ENCODE assay signal across 1 cellular context in genomic region chr1:153783233-153784190, GRCh38.
TF ChIP-seq lines count a peak whose summit lies in the region.

No MANE protein-coding gene starts in this region.

TF ChIP-seq in HepG2, 621 proteins besides CTCF, POLR2A, EP300 and RAD21 (continued from another document and continues in another):
- TF ChIP-seq AHDC1 (CRISPR knock-in tag; IDR thresholded peaks at IDR 0.05; ENCODE audit: borderline replicate concordance) = peak; percentile 65; the same call in 1 of the 2 replicates
- TF ChIP-seq SAFB2 (CRISPR knock-in tag; IDR thresholded peaks at IDR 0.05; ENCODE audit: borderline replicate concordance, low read depth) = no peak; the same call in 1 of the 2 replicates
- peak; percentile 60; the same call in 1 of the 2 replicates for TF ChIP-seq GATA4 (IDR thresholded peaks at IDR 0.05; ENCODE audit: borderline replicate concordance, low read depth)
- TF ChIP-seq CERS6 (CRISPR knock-in tag; IDR thresholded peaks at IDR 0.05) = no peak
- TF ChIP-seq ZSCAN12 (CRISPR knock-in tag; IDR thresholded peaks at IDR 0.05) = 0 out of 2 replicates have a peak, but pooled peaks have one; percentile 75
- peak; percentile 77; the same call in 1 of the 2 replicates for TF ChIP-seq YEATS4 (CRISPR knock-in tag; IDR thresholded peaks at IDR 0.05; ENCODE audit: borderline replicate concordance)
- no peak for TF ChIP-seq ZMAT3 (CRISPR knock-in tag; conservative IDR thresholded peaks at IDR 0.05)
- TF ChIP-seq BORCS8-MEF2B (CRISPR knock-in tag; IDR thresholded peaks at IDR 0.05) = peak; percentile 86
- TF ChIP-seq, protein P1, sequence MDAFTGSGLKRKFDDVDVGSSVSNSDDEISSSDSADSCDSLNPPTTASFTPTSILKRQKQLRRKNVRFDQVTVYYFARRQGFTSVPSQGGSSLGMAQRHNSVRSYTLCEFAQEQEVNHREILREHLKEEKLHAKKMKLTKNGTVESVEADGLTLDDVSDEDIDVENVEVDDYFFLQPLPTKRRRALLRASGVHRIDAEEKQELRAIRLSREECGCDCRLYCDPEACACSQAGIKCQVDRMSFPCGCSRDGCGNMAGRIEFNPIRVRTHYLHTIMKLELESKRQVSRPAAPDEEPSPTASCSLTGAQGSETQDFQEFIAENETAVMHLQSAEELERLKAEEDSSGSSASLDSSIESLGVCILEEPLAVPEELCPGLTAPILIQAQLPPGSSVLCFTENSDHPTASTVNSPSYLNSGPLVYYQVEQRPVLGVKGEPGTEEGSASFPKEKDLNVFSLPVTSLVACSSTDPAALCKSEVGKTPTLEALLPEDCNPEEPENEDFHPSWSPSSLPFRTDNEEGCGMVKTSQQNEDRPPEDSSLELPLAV (CRISPR knock-in tag; conservative IDR thresholded peaks at IDR 0.05; ENCODE audit: low read depth) = no peak
- TF ChIP-seq, protein P2, sequence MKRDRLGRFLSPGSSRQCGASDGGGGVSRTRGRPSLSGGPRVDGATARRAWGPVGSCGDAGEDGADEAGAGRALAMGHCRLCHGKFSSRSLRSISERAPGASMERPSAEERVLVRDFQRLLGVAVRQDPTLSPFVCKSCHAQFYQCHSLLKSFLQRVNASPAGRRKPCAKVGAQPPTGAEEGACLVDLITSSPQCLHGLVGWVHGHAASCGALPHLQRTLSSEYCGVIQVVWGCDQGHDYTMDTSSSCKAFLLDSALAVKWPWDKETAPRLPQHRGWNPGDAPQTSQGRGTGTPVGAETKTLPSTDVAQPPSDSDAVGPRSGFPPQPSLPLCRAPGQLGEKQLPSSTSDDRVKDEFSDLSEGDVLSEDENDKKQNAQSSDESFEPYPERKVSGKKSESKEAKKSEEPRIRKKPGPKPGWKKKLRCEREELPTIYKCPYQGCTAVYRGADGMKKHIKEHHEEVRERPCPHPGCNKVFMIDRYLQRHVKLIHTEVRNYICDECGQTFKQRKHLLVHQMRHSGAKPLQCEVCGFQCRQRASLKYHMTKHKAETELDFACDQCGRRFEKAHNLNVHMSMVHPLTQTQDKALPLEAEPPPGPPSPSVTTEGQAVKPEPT (CRISPR knock-in tag; IDR thresholded peaks at IDR 0.05; ENCODE audit: low read depth) = 0 out of 2 replicates have a peak, but pooled peaks have one; percentile 29
- TF ChIP-seq SRSF1 (optimal IDR thresholded peaks at IDR 0.05; ENCODE audit: low read depth, low read length) = peak; percentile 65
- TF ChIP-seq ZNF564 (CRISPR knock-in tag; IDR thresholded peaks at IDR 0.05) = peak; percentile 74; the same call in 1 of the 2 replicates
- 0 out of 2 replicates have a peak, but pooled peaks have one; percentile 40 for TF ChIP-seq GFI1 (CRISPR knock-in tag; IDR thresholded peaks at IDR 0.05; ENCODE audit: borderline replicate concordance)
- no peak for TF ChIP-seq FOXK2 (IDR thresholded peaks at IDR 0.05)
- no peak for TF ChIP-seq SUZ12 (IDR thresholded peaks at IDR 0.05; ENCODE audit: low read depth, low read length)
- TF ChIP-seq NFE2 (CRISPR knock-in tag; IDR thresholded peaks at IDR 0.05) = no peak
- TF ChIP-seq ZNF549 (CRISPR knock-in tag; IDR thresholded peaks at IDR 0.05) = no peak; the same call in 1 of the 2 replicates
- TF ChIP-seq, protein P3, sequence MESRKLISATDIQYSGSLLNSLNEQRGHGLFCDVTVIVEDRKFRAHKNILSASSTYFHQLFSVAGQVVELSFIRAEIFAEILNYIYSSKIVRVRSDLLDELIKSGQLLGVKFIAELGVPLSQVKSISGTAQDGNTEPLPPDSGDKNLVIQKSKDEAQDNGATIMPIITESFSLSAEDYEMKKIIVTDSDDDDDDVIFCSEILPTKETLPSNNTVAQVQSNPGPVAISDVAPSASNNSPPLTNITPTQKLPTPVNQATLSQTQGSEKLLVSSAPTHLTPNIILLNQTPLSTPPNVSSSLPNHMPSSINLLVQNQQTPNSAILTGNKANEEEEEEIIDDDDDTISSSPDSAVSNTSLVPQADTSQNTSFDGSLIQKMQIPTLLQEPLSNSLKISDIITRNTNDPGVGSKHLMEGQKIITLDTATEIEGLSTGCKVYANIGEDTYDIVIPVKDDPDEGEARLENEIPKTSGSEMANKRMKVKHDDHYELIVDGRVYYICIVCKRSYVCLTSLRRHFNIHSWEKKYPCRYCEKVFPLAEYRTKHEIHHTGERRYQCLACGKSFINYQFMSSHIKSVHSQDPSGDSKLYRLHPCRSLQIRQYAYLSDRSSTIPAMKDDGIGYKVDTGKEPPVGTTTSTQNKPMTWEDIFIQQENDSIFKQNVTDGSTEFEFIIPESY (CRISPR knock-in tag; IDR thresholded peaks at IDR 0.05) = no peak
- peak; percentile 69 for TF ChIP-seq SPEN (CRISPR knock-in tag; IDR thresholded peaks at IDR 0.05; ENCODE audit: low read depth)
- 0 out of 2 replicates have a peak, but pooled peaks have one; percentile 54 for TF ChIP-seq ZNF232 (CRISPR knock-in tag; IDR thresholded peaks at IDR 0.05; ENCODE audit: borderline replicate concordance)
- peak; percentile 27; the same call in 1 of the 2 replicates for TF ChIP-seq THRA (CRISPR knock-in tag; IDR thresholded peaks at IDR 0.05; ENCODE audit: borderline replicate concordance)
- TF ChIP-seq EED (CRISPR knock-in tag; IDR thresholded peaks at IDR 0.05) = no peak; the same call in 1 of the 2 replicates
- no peak for TF ChIP-seq RORA (CRISPR knock-in tag; IDR thresholded peaks at IDR 0.05)
- peak; percentile 75; the same call in 1 of the 2 replicates for TF ChIP-seq ZSCAN25 (CRISPR knock-in tag; IDR thresholded peaks at IDR 0.05)
- no peak for TF ChIP-seq HOXA7 (CRISPR knock-in tag; IDR thresholded peaks at IDR 0.05)
- no peak for TF ChIP-seq RELA (CRISPR knock-in tag; IDR thresholded peaks at IDR 0.05)
- TF ChIP-seq RARG (CRISPR knock-in tag; IDR thresholded peaks at IDR 0.05; ENCODE audit: low read depth) = no peak
- peak; percentile 47; the same call in 1 of the 2 replicates for TF ChIP-seq PITX1 (CRISPR knock-in tag; IDR thresholded peaks at IDR 0.05)
- no peak for TF ChIP-seq FIP1L1 (IDR thresholded peaks at IDR 0.05; ENCODE audit: borderline replicate concordance, insufficient read depth, low read depth, low read length)
- peak; percentile 76 for TF ChIP-seq ELF3 (CRISPR knock-in tag; IDR thresholded peaks at IDR 0.05)
- no peak for TF ChIP-seq ZMYM3 (CRISPR knock-in tag; IDR thresholded peaks at IDR 0.05)
- TF ChIP-seq, protein P4, sequence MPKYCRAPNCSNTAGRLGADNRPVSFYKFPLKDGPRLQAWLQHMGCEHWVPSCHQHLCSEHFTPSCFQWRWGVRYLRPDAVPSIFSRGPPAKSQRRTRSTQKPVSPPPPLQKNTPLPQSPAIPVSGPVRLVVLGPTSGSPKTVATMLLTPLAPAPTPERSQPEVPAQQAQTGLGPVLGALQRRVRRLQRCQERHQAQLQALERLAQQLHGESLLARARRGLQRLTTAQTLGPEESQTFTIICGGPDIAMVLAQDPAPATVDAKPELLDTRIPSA (CRISPR knock-in tag; IDR thresholded peaks at IDR 0.05; ENCODE audit: borderline replicate concordance) = no peak
- TF ChIP-seq HNF4A (CRISPR knock-in tag; IDR thresholded peaks at IDR 0.05) = 0 out of 2 replicates have a peak, but pooled peaks have one; percentile 4
- TF ChIP-seq PREB (CRISPR knock-in tag; IDR thresholded peaks at IDR 0.05) = no peak
- no peak for TF ChIP-seq ZNF251 (CRISPR knock-in tag; IDR thresholded peaks at IDR 0.05)
- TF ChIP-seq TBP (CRISPR knock-in tag; IDR thresholded peaks at IDR 0.05) = no peak
- TF ChIP-seq ZNF652 (CRISPR knock-in tag; IDR thresholded peaks at IDR 0.05; ENCODE audit: borderline replicate concordance, low read depth) = no peak
- TF ChIP-seq MYNN (CRISPR knock-in tag; IDR thresholded peaks at IDR 0.05; ENCODE audit: low read depth) = no peak
- TF ChIP-seq MIXL1 (CRISPR knock-in tag; IDR thresholded peaks at IDR 0.05) = no peak
- peak; percentile 97 for TF ChIP-seq RBFOX2 (IDR thresholded peaks at IDR 0.05; ENCODE audit: low read depth, low read length)
- TF ChIP-seq, protein P5, sequence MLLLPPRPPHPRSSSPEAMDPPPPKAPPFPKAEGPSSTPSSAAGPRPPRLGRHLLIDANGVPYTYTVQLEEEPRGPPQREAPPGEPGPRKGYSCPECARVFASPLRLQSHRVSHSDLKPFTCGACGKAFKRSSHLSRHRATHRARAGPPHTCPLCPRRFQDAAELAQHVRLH (CRISPR knock-in tag; IDR thresholded peaks at IDR 0.05; ENCODE audit: borderline replicate concordance, low read depth) = no peak; the same call in 1 of the 2 replicates
- TF ChIP-seq, protein P6, sequence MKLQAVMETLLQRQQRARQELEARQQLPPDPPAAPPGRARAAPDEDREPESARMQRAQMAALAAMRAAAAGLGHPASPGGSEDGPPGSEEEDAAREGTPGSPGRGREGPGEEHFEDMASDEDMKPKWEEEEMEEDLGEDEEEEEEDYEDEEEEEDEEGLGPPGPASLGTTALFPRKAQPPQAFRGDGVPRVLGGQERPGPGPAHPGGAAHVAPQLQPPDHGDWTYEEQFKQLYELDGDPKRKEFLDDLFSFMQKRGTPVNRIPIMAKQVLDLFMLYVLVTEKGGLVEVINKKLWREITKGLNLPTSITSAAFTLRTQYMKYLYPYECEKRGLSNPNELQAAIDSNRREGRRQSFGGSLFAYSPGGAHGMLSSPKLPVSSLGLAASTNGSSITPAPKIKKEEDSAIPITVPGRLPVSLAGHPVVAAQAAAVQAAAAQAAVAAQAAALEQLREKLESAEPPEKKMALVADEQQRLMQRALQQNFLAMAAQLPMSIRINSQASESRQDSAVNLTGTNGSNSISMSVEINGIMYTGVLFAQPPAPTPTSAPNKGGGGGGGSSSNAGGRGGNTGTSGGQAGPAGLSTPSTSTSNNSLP (IDR thresholded peaks at IDR 0.05; ENCODE audit: low read depth, low read length) = no peak
- TF ChIP-seq FOSL2 (CRISPR knock-in tag; IDR thresholded peaks at IDR 0.05) = peak; percentile 2; the same call in 1 of the 2 replicates
